23 cellular contexts compared by ENCODE assay signal in the genomic region with DNA sequence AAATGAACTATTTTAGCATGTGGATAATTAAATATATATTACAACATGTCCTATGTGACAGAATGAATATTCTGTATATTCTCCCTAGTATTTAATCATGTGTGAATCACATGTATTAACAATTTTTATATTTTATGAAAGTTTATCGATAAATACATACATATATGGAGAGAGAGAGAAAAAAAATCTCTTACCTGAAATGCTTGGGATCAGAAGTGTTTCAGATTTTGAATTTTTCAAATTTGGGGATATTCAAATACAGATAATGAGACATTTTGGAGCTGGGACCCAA.
"Had no signal": no experiment of that assay in that cellular context is flagged by ENCODE, and none has a peak within 500 bp of the region (broad histone marks: within the 10 kb centered on the region; RNA-seq: fewer than 3 reads in every experiment).

No MANE protein-coding gene starts in this region.

- H3K4me1 Mint-ChIP-seq: activated CD4-positive, alpha-beta T cell treated with anti-CD3 and anti-CD28 coated beads, Interleukin-2, amount 10 ng/mL, durations not matched to agents 7 days and 5 days; central memory CD8-positive, alpha-beta T cell; memory B cell; stimulated activated naive B cell treated with anti-CD40 and anti-IgM and Interleukin-4, amounts not matched to agents 10 μg/mL and 1 μg/mL and 100 μg/mL, for 72 hours had no signal

- H3K4me3 Mint-ChIP-seq: activated CD4-positive, alpha-beta T cell treated with anti-CD3 and anti-CD28 coated beads, Interleukin-2, amount 10 ng/mL, durations not matched to agents 7 days and 5 days; activated naive CD8-positive, alpha-beta T cell; central memory CD8-positive, alpha-beta T cell; effector memory CD8-positive, alpha-beta T cell; memory B cell; stimulated activated naive B cell treated with anti-CD40 and anti-IgM and Interleukin-4, amounts not matched to agents 10 μg/mL and 1 μg/mL and 100 μg/mL, for 72 hours; T-helper 2 cell treated with Interferon-gamma antibody and Interleukin-4, amounts not matched to agents 5 μg/mL and 100 μg/mL, for 36 hours had no signal

- H3K9me3 Mint-ChIP-seq: activated CD4-positive, alpha-beta T cell treated with anti-CD3 and anti-CD28 coated beads, Interleukin-2, amount 10 ng/mL, durations not matched to agents 7 days and 5 days; central memory CD8-positive, alpha-beta T cell; effector memory CD8-positive, alpha-beta T cell; T-helper 2 cell treated with Interferon-gamma antibody and Interleukin-4, amounts not matched to agents 5 μg/mL and 100 μg/mL, for 36 hours had no signal

- H3K36me3 ChIP-seq: adrenal gland, ascending aorta, breast epithelium, colonic mucosa, esophagus squamous epithelium, heart left ventricle, sigmoid colon, transverse colon, uterus, WERI-Rb-1 had no signal

- H3K27ac Mint-ChIP-seq: activated CD4-positive, alpha-beta T cell treated with anti-CD3 and anti-CD28 coated beads, Interleukin-2, amount 10 ng/mL, durations not matched to agents 7 days and 5 days; activated naive CD8-positive, alpha-beta T cell; effector memory CD8-positive, alpha-beta T cell; memory B cell; stimulated activated naive B cell treated with anti-CD40 and anti-IgM and Interleukin-4, amounts not matched to agents 10 μg/mL and 1 μg/mL and 100 μg/mL, for 72 hours; T-helper 2 cell treated with Interferon-gamma antibody and Interleukin-4, amounts not matched to agents 5 μg/mL and 100 μg/mL, for 36 hours had no signal

- H3K36me3 Mint-ChIP-seq: activated naive CD8-positive, alpha-beta T cell; memory B cell; stimulated activated naive B cell treated with anti-CD40 and anti-IgM and Interleukin-4, amounts not matched to agents 10 μg/mL and 1 μg/mL and 100 μg/mL, for 72 hours had no signal

- H3K4me1 ChIP-seq: ascending aorta, breast epithelium, colonic mucosa, esophagus squamous epithelium had no signal

- DNase-seq: activated CD4-positive, CD25-positive, alpha-beta regulatory T cell treated with anti-CD3 and anti-CD28 coated beads, Interleukin-2, amount 50 U/mL, for 72 hours; activated T-cell treated with anti-CD3 and anti-CD28 coated beads, Interleukin-2, amount 50 U/mL, for 1 hour; dorsolateral prefrontal cortex; esophagus squamous epithelium; left cardiac atrium; sigmoid colon; stimulated activated CD4-positive, alpha-beta T cell treated with anti-CD3 and anti-CD28 coated beads, Interleukin-2, amount 100 ng/mL, for 48 hours; stimulated activated CD8-positive, alpha-beta memory T cell treated with anti-CD3 and anti-CD28 coated beads, Interleukin-4, amount 100 ng/mL, for 48 hours; stimulated activated naive B cell treated with anti-CD40 and anti-IgM and Interleukin-4, amounts not matched to agents 10 μg/mL and 1 μg/mL and 100 μg/mL, for 72 hours; transverse colon; uterus; WERI-Rb-1 had no signal

- H3K27ac ChIP-seq: ascending aorta, breast epithelium, colonic mucosa, dorsolateral prefrontal cortex, esophagus squamous epithelium, heart left ventricle, sigmoid colon, transverse colon, WERI-Rb-1 had no signal

- H3K27me3 Mint-ChIP-seq: activated CD4-positive, alpha-beta T cell treated with anti-CD3 and anti-CD28 coated beads, Interleukin-2, amount 10 ng/mL, durations not matched to agents 7 days and 5 days; activated naive CD8-positive, alpha-beta T cell had no signal

- H3K27me3 ChIP-seq: adrenal gland, ascending aorta, breast epithelium, colonic mucosa, esophagus squamous epithelium, heart left ventricle, sigmoid colon, transverse colon, uterus had no signal

- H3K9me3 ChIP-seq: adrenal gland, ascending aorta, breast epithelium, colonic mucosa, esophagus squamous epithelium, heart left ventricle, sigmoid colon, transverse colon, uterus had no signal

- H3K4me3 ChIP-seq: adrenal gland, ascending aorta, breast epithelium, colonic mucosa, dorsolateral prefrontal cortex, esophagus squamous epithelium, heart left ventricle, sigmoid colon, transverse colon, uterus had no signal
